Comparison of ENCODE assay signal across 1 cellular context in the genomic region with DNA sequence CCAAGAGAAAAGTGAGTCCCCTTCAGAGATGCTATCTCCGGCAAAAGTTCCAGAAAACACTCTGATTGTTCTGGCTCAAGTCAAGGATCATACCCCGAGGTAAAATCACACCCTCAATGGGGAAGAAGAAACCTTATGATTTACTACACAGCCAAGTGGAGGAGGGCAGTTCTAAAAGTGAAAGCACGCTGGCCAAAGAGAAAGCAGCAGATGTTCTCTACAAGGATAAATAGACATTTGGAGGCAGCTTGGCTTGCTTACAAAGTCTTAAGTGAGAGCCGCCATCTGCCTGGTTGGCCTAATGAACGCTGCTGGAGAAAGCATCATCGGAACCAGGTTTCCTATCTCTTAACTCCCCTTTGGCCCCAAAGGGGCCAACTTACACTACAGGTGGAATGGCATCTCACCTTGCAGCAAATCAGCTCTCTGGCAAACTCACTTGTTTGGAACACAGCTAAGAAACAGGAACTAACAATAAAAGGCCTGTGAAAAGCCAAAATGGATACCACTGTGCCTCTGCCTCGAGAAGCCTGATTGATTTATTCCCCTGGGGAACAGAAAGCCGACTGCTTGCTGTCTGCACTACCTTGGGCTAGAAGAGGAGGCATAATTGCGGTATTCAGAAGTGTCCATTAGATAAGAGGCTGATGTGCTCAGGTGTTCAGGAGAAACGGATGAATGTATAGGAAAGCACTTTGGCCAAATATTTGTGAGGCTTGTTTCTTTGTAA.
TF ChIP-seq lines count a peak whose summit lies in the region.

No MANE protein-coding gene starts in this region.

TF ChIP-seq in H1, 55 proteins besides CTCF, POLR2A, EP300 and RAD21:
- peak; percentile 27 for TF ChIP-seq TAF7 (optimal IDR thresholded peaks at IDR 0.05; ENCODE audit: borderline replicate concordance, low read depth, low read length)
- TF ChIP-seq, protein P1, sequence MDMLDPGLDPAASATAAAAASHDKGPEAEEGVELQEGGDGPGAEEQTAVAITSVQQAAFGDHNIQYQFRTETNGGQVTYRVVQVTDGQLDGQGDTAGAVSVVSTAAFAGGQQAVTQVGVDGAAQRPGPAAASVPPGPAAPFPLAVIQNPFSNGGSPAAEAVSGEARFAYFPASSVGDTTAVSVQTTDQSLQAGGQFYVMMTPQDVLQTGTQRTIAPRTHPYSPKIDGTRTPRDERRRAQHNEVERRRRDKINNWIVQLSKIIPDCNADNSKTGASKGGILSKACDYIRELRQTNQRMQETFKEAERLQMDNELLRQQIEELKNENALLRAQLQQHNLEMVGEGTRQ (IDR thresholded peaks at IDR 0.05; ENCODE audit: low read length): no peak
